Comparison of ENCODE assay signal across 1 cellular context in the genomic region with DNA sequence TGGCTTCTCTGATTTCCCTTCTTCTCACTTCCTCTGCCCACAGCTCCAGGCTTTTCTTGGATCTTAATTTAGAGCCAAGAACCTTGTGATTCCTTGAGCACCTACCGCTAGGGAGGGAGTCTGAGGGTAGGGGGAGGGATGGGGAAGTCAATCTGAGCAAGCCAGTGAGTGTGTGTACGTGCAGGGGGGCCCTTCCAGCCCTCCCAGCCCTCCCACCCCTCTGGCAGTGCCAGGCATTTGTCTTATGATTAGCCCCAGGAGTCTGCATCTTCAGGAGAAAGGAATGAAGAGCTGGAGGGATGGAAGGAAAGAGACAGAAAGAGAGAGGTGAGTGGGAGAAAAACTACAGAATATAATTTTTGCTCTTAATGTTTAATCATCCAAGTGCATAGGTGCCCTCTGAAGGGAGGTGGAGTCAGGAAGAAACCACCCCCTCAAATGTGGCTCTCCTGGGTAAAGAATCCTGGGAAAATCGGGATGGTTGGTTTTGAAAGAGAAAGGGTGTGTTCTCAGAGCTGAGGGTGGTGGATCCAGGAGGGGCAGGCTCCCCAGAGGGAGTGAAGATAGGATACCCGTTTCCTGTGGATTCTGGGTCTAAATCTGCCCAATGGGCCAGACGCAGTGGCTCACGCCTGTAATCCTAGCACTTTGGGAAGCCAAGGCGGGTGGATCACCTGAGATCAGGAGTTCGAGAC.
TF ChIP-seq lines count a peak whose summit lies in the region.

No MANE protein-coding gene starts in this region.

TF ChIP-seq in IMR-90, 13 proteins besides CTCF, POLR2A, EP300 and RAD21 (continued from another document):
- TF ChIP-seq NFE2L2 (IDR thresholded peaks at IDR 0.05; ENCODE audit: low read depth, low read length) (no peak), MAZ (IDR thresholded peaks at IDR 0.05; ENCODE audit: borderline replicate concordance, low read depth, low read length) (no peak), MAFK (IDR thresholded peaks at IDR 0.05; ENCODE audit: low read depth, low read length) (no peak), FOS (IDR thresholded peaks at IDR 0.05; ENCODE audit: low read depth, low read length) (no peak), SMC3 (IDR thresholded peaks at IDR 0.05; ENCODE audit: low read depth, low read length) (no peak), CHD1 (IDR thresholded peaks at IDR 0.05; ENCODE audit: low read depth, low read length) (no peak), MXI1 (IDR thresholded peaks at IDR 0.05; ENCODE audit: borderline replicate concordance, low read depth, low read length) (no peak), BHLHE40 (IDR thresholded peaks at IDR 0.05; ENCODE audit: low read depth, low read length) (no peak)
- TF ChIP-seq, protein P1, sequence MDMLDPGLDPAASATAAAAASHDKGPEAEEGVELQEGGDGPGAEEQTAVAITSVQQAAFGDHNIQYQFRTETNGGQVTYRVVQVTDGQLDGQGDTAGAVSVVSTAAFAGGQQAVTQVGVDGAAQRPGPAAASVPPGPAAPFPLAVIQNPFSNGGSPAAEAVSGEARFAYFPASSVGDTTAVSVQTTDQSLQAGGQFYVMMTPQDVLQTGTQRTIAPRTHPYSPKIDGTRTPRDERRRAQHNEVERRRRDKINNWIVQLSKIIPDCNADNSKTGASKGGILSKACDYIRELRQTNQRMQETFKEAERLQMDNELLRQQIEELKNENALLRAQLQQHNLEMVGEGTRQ (IDR thresholded peaks at IDR 0.05; ENCODE audit: low read depth, low read length) = no peak
- TF ChIP-seq, protein P2, sequence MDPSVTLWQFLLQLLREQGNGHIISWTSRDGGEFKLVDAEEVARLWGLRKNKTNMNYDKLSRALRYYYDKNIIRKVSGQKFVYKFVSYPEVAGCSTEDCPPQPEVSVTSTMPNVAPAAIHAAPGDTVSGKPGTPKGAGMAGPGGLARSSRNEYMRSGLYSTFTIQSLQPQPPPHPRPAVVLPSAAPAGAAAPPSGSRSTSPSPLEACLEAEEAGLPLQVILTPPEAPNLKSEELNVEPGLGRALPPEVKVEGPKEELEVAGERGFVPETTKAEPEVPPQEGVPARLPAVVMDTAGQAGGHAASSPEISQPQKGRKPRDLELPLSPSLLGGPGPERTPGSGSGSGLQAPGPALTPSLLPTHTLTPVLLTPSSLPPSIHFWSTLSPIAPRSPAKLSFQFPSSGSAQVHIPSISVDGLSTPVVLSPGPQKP (IDR thresholded peaks at IDR 0.05; ENCODE audit: borderline replicate concordance, low read depth, low read length) = no peak
